In genomic region chr19:58497634-58498170, GRCh38 we compare ENCODE assay signal across 14 cellular contexts. TPM values are rescaled to one million over a fixed set of nuclear protein-coding genes. Genes with fewer than 3 reads are reported as not detected.
DNase-seq lines count a peak whose midpoint lies in the region; ATAC-seq, FAIRE-seq and TF ChIP-seq lines count a peak whose summit lies in the region.
"Had no signal": no experiment of that assay in that cellular context is flagged by ENCODE, and none has a peak within 500 bp of the region (broad histone marks: within the 10 kb centered on the region; RNA-seq: fewer than 3 reads in every experiment).

No MANE protein-coding gene starts in this region.

- peaks cover 25% of the 10 kb centered on the region for H3K4me1 Mint-ChIP-seq in activated naive CD4-positive, alpha-beta T cell treated with anti-CD3 and anti-CD28 coated beads, Interleukin-2, amount 50 U/mL, for 24 hours
- H3K4me1 Mint-ChIP-seq in astrocyte (ENCODE audit: low read depth, unreplicated experiment), result peaks cover 8% of the 10 kb centered on the region
- peaks cover 35% of the 10 kb centered on the region for H3K4me1 Mint-ChIP-seq in stimulated activated effector memory CD8-positive, alpha-beta T cell treated with anti-CD3 and anti-CD28 coated beads, Interleukin-12 subunit alpha, Interleukin-12 subunit beta, amount 100 ng/mL, for 72 hours

- TF ChIP-seq CTCF in LNCaP clone FGC (IDR thresholded peaks at IDR 0.05; ENCODE audit: control insufficient read depth, extremely low read depth, insufficient read depth), result no peak
- no peak for TF ChIP-seq CTCF in astrocyte (IDR thresholded peaks at IDR 0.05; ENCODE audit: insufficient read depth, low read depth, low read length)

- no peaks in the 10 kb centered on the region for H3K36me3 Mint-ChIP-seq in activated naive CD4-positive, alpha-beta T cell treated with anti-CD3 and anti-CD28 coated beads, Interleukin-2, amount 50 U/mL, for 24 hours
- H3K36me3 Mint-ChIP-seq in astrocyte (ENCODE audit: low read depth, unreplicated experiment), result peaks cover 8% of the 10 kb centered on the region
- H3K36me3 Mint-ChIP-seq in stimulated activated effector memory CD8-positive, alpha-beta T cell treated with anti-CD3 and anti-CD28 coated beads, Interleukin-12 subunit alpha, Interleukin-12 subunit beta, amount 100 ng/mL, for 72 hours, result peaks cover 6% of the 10 kb centered on the region

- H3K27ac Mint-ChIP-seq in activated naive CD4-positive, alpha-beta T cell treated with anti-CD3 and anti-CD28 coated beads, Interleukin-2, amount 50 U/mL, for 24 hours, result no peak overlapping the region
- peak overlapping the region; percentile 41 for H3K27ac Mint-ChIP-seq in astrocyte (ENCODE audit: unreplicated experiment)
- no peak overlapping the region for H3K27ac Mint-ChIP-seq in stimulated activated effector memory CD8-positive, alpha-beta T cell treated with anti-CD3 and anti-CD28 coated beads, Interleukin-12 subunit alpha, Interleukin-12 subunit beta, amount 100 ng/mL, for 72 hours

- H3K4me3 ChIP-seq in LNCaP clone FGC (ENCODE audit: low read depth, low read length) (peak overlapping the region; percentile 83), astrocyte (ENCODE audit: insufficient read depth, low read depth, low read length) (no peak overlapping the region)
- H3K4me3 ChIP-seq: lung had no signal

- no peak overlapping the region for H3K9ac ChIP-seq in astrocyte (ENCODE audit: low read length)

- no peaks in the 10 kb centered on the region for H3K79me2 ChIP-seq in astrocyte (ENCODE audit: insufficient read depth, low read length)

- H3K4me1 ChIP-seq in astrocyte (ENCODE audit: insufficient read depth, low read length), result peaks cover 4% of the 10 kb centered on the region
- H3K4me1 ChIP-seq: BE2C had no signal

- no peak overlapping the region for H3K4me2 ChIP-seq in astrocyte (ENCODE audit: low read length)

- H3K4me3 Mint-ChIP-seq in activated naive CD4-positive, alpha-beta T cell treated with anti-CD3 and anti-CD28 coated beads, Interleukin-2, amount 50 U/mL, for 24 hours, result peak overlapping the region; percentile 44
- peak overlapping the region; percentile 45 for H3K4me3 Mint-ChIP-seq in astrocyte (ENCODE audit: unreplicated experiment)
- H3K4me3 Mint-ChIP-seq in stimulated activated effector memory CD8-positive, alpha-beta T cell treated with anti-CD3 and anti-CD28 coated beads, Interleukin-12 subunit alpha, Interleukin-12 subunit beta, amount 100 ng/mL, for 72 hours, result peak overlapping the region; percentile 87

- H3K27me3 ChIP-seq in astrocyte (ENCODE audit: insufficient read depth, low read length), result no peaks in the 10 kb centered on the region
- H3K27me3 ChIP-seq: BE2C, esophagus muscularis mucosa, ovary had no signal

- H3K9me3 Mint-ChIP-seq in activated naive CD4-positive, alpha-beta T cell treated with anti-CD3 and anti-CD28 coated beads, Interleukin-2, amount 50 U/mL, for 24 hours, result peaks cover 7% of the 10 kb centered on the region
- no peaks in the 10 kb centered on the region for H3K9me3 Mint-ChIP-seq in astrocyte (ENCODE audit: unreplicated experiment)
- H3K9me3 Mint-ChIP-seq in stimulated activated effector memory CD8-positive, alpha-beta T cell treated with anti-CD3 and anti-CD28 coated beads, Interleukin-12 subunit alpha, Interleukin-12 subunit beta, amount 100 ng/mL, for 72 hours, result peaks cover 13% of the 10 kb centered on the region

- FAIRE-seq in astrocyte (lab: Jason Lieb, UNC), result no peak

- H3K27me3 Mint-ChIP-seq in activated naive CD4-positive, alpha-beta T cell treated with anti-CD3 and anti-CD28 coated beads, Interleukin-2, amount 50 U/mL, for 24 hours, result no peaks in the 10 kb centered on the region
- no peaks in the 10 kb centered on the region for H3K27me3 Mint-ChIP-seq in astrocyte (ENCODE audit: low read depth, unreplicated experiment)

- H2AFZ ChIP-seq in astrocyte (ENCODE audit: low read depth, low read length), result no peak overlapping the region

- ATAC-seq in stimulated activated effector memory CD8-positive, alpha-beta T cell treated with anti-CD3 and anti-CD28 coated beads, Interleukin-12 subunit alpha, Interleukin-12 subunit beta, amount 100 ng/mL, for 72 hours, result no peak
- ATAC-seq in GM19328 (IDR thresholded peaks at IDR 0.05; ENCODE audit: unreplicated experiment) (no peak), HG03469 (IDR thresholded peaks at IDR 0.05; ENCODE audit: unreplicated experiment) (no peak)

- no peak overlapping the region for H3K27ac ChIP-seq in astrocyte (ENCODE audit: low read depth, low read length)
- H3K27ac ChIP-seq: ovary had no signal

- H3K36me3 ChIP-seq in astrocyte (ENCODE audit: insufficient read depth, low read length), result no peaks in the 10 kb centered on the region
- H3K36me3 ChIP-seq: BE2C, esophagus muscularis mucosa, ovary had no signal

- H4K20me1 ChIP-seq in astrocyte (ENCODE audit: insufficient read depth, low read length), result no peaks in the 10 kb centered on the region

- no peak for DNase-seq in activated naive CD4-positive, alpha-beta T cell treated with anti-CD3 and anti-CD28 coated beads, Interleukin-2, amount 50 U/mL, for 16 hours
- DNase-seq in LNCaP clone FGC (ENCODE audit: low read depth) (no peak), astrocyte (ENCODE audit: low read depth) (no peak), DMS153 (lab: John Stamatoyannopoulos, UW) (no peak)
- no peak for DNase-seq in stimulated activated effector memory CD8-positive, alpha-beta T cell treated with anti-CD3 and anti-CD28 coated beads, Interleukin-12 subunit alpha, Interleukin-12 subunit beta, amount 100 ng/mL, for 72 hours (ENCODE audit: low spot score in 2 of 2)
- DNase-seq: activated effector memory CD4-positive, alpha-beta T cell treated with anti-CD3 and anti-CD28 coated beads, Interleukin-2, amount 50 U/mL, for 16 hours; BE2C; NCI-H345 had no signal

- H3K9me3 ChIP-seq in astrocyte (ENCODE audit: insufficient read depth, low read depth, low read length), result peaks cover 4% of the 10 kb centered on the region
- H3K9me3 ChIP-seq: BE2C, esophagus muscularis mucosa, ovary had no signal

RNA-seq across cellular contexts. Expression of gene SLC27A5, which starts 14.1 kb away (rescaled TPM):
- total RNA-seq in astrocyte, result 6.8 TPM in 2 replicates

RNA-seq across cellular contexts. Expression of gene ZNF446, which starts 21.6 kb away (rescaled TPM):
- 6.0 and 6.2 TPM in 2 replicates for total RNA-seq in astrocyte

RNA-seq across cellular contexts. Expression of gene ZBTB45, which starts 21.9 kb away (rescaled TPM):
- total RNA-seq in astrocyte, result 16.2 and 16.3 TPM in 2 replicates

RNA-seq across cellular contexts. Expression of gene ZNF324, which starts 30.8 kb away (rescaled TPM):
- 9.3 and 9.6 TPM in 2 replicates for total RNA-seq in astrocyte

RNA-seq across cellular contexts. Expression of gene TRIM28, which starts 46.2 kb away (rescaled TPM):
- 339 and 351 TPM in 2 replicates for total RNA-seq in astrocyte
